In genomic region chr2:100126172-100126571, GRCh38 we compare ENCODE assay signal across 14 cellular contexts.
DNase-seq lines count a peak whose midpoint lies in the region; ATAC-seq and TF ChIP-seq lines count a peak whose summit lies in the region.
"Had no signal": no experiment of that assay in that cellular context is flagged by ENCODE, and none has a peak within 500 bp of the region (broad histone marks: within the 10 kb centered on the region; RNA-seq: fewer than 3 reads in every experiment).

No MANE protein-coding gene starts in this region.

- ATAC-seq in GM21786 (IDR thresholded peaks at IDR 0.05; ENCODE audit: unreplicated experiment) (no peak), GM21390 (IDR thresholded peaks at IDR 0.05; ENCODE audit: unreplicated experiment) (no peak)
- ATAC-seq: activated CD8-positive, alpha-beta T cell treated with anti-CD3 and anti-CD28 coated beads, Interleukin-2, amount 10 ng/mL, durations not matched to agents 7 days and 5 days; activated T-cell treated with anti-CD3 and anti-CD28 coated beads, Interleukin-2, amount 50 U/mL, for 4 hours had no signal

- no peaks in the 10 kb centered on the region for H3K36me3 ChIP-seq in WERI-Rb-1
- H3K36me3 ChIP-seq: HAP-1 had no signal

- H3K27ac ChIP-seq in WERI-Rb-1 = no peak overlapping the region

- H3K4me3 ChIP-seq in WERI-Rb-1 (ENCODE audit: low read depth, low read length) = no peak overlapping the region
- H3K4me3 ChIP-seq: HAP-1 had no signal

- H3K27me3 ChIP-seq in WERI-Rb-1 (ENCODE audit: insufficient read depth, low read depth, severe bottlenecking) = no peaks in the 10 kb centered on the region

- DNase-seq in DMS79 treated with DMSO at 0.1 percent for 48 hours (lab: John Stamatoyannopoulos, UW) (peak; percentile 82), NCI-H1092 treated with DMSO at 0.1 percent for 48 hours (lab: John Stamatoyannopoulos, UW) (peak; percentile 62), WERI-Rb-1 (peak; percentile 13), islet precursor cell (peak; percentile 37), SKM-1 (lab: John Stamatoyannopoulos, UW; ENCODE audit: unreplicated experiment) (no peak)
- DNase-seq: activated CD8-positive, alpha-beta T cell treated with anti-CD3 and anti-CD28 coated beads, Interleukin-2, amount 10 ng/mL, durations not matched to agents 7 days and 5 days; activated naive CD4-positive, alpha-beta T cell treated with anti-CD3 and anti-CD28 coated beads, Interleukin-2, amount 50 U/mL, for 16 hours; activated T-cell treated with anti-CD3 and anti-CD28 coated beads, Interleukin-2, amount 50 U/mL, for 4 hours; aorta; effector CD8-positive, alpha-beta T cell; stimulated activated CD4-positive, alpha-beta T cell treated with anti-CD3 and anti-CD28 coated beads, Interleukin-4, amount 100 ng/mL, for 4 hours had no signal

- H3K9me3 ChIP-seq in WERI-Rb-1 (ENCODE audit: severe bottlenecking) = no peaks in the 10 kb centered on the region
- H3K9me3 ChIP-seq: HAP-1 had no signal

- no peak for TF ChIP-seq CTCF in WERI-Rb-1 (IDR thresholded peaks at IDR 0.05; ENCODE audit: low read depth, low read length)
